1 cellular context compared by ENCODE assay signal in the genomic region with DNA sequence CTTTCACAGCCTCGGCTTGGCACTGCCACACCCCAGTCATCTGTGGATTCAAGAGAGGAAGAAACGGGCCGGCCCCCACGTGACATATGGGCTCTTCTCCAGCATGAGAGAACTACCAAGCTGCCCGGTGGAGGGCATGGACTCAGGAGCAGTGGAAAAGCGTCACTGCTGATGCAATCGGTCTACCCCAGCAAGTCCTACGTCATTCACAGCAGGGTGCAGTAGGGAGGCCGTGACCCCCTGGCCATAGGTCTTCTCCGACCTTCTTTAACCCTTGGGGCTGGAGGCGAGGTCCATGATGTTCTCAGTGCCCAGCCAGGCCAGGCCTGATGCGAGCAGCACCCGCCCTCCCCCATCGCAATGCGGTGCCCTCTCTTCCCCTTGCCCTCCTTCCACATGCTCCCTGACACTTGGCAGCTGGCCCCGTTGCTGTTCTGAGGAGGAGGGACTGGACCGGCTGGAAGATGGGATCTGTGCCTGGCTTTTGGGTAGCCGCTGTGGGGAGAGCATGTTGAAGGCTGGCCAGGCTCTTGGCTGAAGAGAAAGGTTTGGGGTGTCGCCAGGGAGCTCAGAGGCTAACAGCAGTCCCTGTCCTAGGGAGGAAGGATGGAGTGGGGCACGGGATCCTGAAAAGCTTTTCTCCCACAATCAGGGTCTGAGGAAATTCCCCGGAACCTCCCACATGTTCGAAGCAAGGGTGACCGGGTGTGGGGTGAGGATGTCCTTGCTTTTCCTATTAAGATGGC.
TF ChIP-seq lines count a peak whose summit lies in the region.

No MANE protein-coding gene starts in this region.

TF ChIP-seq in GM23338, 12 proteins besides CTCF, POLR2A, EP300 and RAD21 (continued from another document):
- TF ChIP-seq, protein P1, sequence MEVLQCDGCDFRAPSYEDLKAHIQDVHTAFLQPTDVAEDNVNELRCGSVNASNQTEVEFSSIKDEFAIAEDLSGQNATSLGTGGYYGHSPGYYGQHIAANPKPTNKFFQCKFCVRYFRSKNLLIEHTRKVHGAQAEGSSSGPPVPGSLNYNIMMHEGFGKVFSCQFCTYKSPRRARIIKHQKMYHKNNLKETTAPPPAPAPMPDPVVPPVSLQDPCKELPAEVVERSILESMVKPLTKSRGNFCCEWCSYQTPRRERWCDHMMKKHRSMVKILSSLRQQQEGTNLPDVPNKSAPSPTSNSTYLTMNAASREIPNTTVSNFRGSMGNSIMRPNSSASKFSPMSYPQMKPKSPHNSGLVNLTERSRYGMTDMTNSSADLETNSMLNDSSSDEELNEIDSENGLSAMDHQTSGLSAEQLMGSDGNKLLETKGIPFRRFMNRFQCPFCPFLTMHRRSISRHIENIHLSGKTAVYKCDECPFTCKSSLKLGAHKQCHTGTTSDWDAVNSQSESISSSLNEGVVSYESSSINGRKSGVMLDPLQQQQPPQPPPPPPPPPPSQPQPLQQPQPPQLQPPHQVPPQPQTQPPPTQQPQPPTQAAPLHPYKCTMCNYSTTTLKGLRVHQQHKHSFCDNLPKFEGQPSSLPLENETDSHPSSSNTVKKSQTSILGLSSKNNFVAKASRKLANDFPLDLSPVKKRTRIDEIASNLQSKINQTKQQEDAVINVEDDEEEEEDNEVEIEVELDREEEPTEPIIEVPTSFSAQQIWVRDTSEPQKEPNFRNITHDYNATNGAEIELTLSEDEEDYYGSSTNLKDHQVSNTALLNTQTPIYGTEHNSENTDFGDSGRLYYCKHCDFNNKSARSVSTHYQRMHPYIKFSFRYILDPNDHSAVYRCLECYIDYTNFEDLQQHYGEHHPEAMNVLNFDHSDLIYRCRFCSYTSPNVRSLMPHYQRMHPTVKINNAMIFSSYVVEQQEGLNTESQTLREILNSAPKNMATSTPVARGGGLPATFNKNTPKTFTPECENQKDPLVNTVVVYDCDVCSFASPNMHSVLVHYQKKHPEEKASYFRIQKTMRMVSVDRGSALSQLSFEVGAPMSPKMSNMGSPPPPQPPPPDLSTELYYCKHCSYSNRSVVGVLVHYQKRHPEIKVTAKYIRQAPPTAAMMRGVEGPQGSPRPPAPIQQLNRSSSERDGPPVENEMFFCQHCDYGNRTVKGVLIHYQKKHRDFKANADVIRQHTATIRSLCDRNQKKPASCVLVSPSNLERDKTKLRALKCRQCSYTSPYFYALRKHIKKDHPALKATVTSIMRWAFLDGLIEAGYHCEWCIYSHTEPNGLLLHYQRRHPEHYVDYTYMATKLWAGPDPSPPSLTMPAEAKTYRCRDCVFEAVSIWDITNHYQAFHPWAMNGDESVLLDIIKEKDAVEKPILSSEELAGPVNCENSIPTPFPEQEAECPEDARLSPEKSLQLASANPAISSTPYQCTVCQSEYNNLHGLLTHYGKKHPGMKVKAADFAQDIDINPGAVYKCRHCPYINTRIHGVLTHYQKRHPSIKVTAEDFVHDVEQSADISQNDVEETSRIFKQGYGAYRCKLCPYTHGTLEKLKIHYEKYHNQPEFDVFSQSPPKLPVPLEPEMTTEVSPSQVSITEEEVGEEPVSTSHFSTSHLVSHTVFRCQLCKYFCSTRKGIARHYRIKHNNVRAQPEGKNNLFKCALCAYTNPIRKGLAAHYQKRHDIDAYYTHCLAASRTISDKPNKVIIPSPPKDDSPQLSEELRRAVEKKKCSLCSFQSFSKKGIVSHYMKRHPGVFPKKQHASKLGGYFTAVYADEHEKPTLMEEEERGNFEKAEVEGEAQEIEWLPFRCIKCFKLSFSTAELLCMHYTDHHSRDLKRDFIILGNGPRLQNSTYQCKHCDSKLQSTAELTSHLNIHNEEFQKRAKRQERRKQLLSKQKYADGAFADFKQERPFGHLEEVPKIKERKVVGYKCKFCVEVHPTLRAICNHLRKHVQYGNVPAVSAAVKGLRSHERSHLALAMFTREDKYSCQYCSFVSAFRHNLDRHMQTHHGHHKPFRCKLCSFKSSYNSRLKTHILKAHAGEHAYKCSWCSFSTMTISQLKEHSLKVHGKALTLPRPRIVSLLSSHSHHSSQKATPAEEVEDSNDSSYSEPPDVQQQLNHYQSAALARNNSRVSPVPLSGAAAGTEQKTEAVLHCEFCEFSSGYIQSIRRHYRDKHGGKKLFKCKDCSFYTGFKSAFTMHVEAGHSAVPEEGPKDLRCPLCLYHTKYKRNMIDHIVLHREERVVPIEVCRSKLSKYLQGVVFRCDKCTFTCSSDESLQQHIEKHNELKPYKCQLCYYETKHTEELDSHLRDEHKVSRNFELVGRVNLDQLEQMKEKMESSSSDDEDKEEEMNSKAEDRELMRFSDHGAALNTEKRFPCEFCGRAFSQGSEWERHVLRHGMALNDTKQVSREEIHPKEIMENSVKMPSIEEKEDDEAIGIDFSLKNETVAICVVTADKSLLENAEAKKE (CRISPR knock-in tag; IDR thresholded peaks at IDR 0.05), result no peak
- TF ChIP-seq CREB1 (CRISPR knock-in tag; IDR thresholded peaks at IDR 0.05; ENCODE audit: low read depth) (no peak), EZH2 (IDR thresholded peaks at IDR 0.05; ENCODE audit: low read depth, unreplicated experiment) (no peak)
- TF ChIP-seq, protein P2, sequence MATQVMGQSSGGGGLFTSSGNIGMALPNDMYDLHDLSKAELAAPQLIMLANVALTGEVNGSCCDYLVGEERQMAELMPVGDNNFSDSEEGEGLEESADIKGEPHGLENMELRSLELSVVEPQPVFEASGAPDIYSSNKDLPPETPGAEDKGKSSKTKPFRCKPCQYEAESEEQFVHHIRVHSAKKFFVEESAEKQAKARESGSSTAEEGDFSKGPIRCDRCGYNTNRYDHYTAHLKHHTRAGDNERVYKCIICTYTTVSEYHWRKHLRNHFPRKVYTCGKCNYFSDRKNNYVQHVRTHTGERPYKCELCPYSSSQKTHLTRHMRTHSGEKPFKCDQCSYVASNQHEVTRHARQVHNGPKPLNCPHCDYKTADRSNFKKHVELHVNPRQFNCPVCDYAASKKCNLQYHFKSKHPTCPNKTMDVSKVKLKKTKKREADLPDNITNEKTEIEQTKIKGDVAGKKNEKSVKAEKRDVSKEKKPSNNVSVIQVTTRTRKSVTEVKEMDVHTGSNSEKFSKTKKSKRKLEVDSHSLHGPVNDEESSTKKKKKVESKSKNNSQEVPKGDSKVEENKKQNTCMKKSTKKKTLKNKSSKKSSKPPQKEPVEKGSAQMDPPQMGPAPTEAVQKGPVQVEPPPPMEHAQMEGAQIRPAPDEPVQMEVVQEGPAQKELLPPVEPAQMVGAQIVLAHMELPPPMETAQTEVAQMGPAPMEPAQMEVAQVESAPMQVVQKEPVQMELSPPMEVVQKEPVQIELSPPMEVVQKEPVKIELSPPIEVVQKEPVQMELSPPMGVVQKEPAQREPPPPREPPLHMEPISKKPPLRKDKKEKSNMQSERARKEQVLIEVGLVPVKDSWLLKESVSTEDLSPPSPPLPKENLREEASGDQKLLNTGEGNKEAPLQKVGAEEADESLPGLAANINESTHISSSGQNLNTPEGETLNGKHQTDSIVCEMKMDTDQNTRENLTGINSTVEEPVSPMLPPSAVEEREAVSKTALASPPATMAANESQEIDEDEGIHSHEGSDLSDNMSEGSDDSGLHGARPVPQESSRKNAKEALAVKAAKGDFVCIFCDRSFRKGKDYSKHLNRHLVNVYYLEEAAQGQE (IDR thresholded peaks at IDR 0.05; ENCODE audit: unreplicated experiment), result no peak
